In genomic region chr5:142820447-142820846, GRCh38 we compare ENCODE assay signal across 1 cellular context.
TF ChIP-seq lines count a peak whose summit lies in the region.

No MANE protein-coding gene starts in this region.

TF ChIP-seq in IMR-90, 13 proteins besides CTCF, POLR2A, EP300 and RAD21:
- TF ChIP-seq CEBPB (IDR thresholded peaks at IDR 0.05; ENCODE audit: low read depth, low read length): no peak
- no peak for TF ChIP-seq FOS (IDR thresholded peaks at IDR 0.05; ENCODE audit: low read depth, low read length)
- no peak for TF ChIP-seq MXI1 (IDR thresholded peaks at IDR 0.05; ENCODE audit: borderline replicate concordance, low read depth, low read length)
- TF ChIP-seq NFE2L2 (IDR thresholded peaks at IDR 0.05; ENCODE audit: low read depth, low read length): no peak
- TF ChIP-seq BHLHE40 (IDR thresholded peaks at IDR 0.05; ENCODE audit: low read depth, low read length): no peak
- TF ChIP-seq SMC3 (IDR thresholded peaks at IDR 0.05; ENCODE audit: low read depth, low read length): no peak
- no peak for TF ChIP-seq RFX5 (IDR thresholded peaks at IDR 0.05; ENCODE audit: low read depth, low read length)
- TF ChIP-seq RCOR1 (IDR thresholded peaks at IDR 0.05; ENCODE audit: insufficient replicate concordance, low read length): no peak
